Comparison of ENCODE assay signal across 2 cellular contexts in the genomic region with DNA sequence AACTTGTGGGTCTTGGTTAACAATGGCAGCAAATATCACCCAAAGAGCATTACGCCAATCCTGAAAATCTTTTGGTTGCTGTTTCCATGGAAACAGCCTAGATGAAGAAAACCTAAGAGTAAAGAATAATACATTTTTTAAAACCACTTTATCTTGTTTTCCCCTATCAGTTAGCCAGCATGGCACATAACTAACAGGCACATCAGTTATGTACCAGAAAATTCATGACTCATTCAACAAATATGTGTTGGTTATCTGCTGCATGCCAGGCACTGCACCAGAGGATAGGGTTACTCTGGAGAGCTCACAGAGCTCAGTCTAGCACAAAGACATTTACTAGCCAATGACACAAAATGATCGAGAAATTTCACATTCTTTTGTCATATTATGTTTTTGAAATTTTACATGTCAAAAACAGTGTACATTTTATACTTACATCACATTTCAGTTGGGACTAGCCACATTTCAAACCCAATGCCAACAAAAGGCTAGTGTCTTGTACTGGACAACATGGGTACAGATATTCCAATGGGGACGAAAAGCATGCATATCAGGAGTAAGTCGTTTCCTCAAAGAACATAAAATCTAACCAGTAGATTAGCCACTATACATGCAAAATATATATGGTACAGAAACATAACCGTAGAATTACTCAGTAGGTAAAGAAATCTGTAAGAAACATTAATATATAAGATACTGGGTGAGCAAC.
TF ChIP-seq lines count a peak whose summit lies in the region.

No MANE protein-coding gene starts in this region.

TF ChIP-seq in Ishikawa, 13 proteins besides CTCF, POLR2A, EP300 and RAD21:
- TF ChIP-seq TEAD4 (IDR thresholded peaks at IDR 0.05) (peak; percentile 87), CEBPB (IDR thresholded peaks at IDR 0.05) (no peak), TCF12 (IDR thresholded peaks at IDR 0.05; ENCODE audit: low read depth) (no peak), EGR1 (IDR thresholded peaks at IDR 0.05) (no peak), CREB1 (IDR thresholded peaks at IDR 0.05; ENCODE audit: low read depth) (no peak)
- TF ChIP-seq, protein P1, sequence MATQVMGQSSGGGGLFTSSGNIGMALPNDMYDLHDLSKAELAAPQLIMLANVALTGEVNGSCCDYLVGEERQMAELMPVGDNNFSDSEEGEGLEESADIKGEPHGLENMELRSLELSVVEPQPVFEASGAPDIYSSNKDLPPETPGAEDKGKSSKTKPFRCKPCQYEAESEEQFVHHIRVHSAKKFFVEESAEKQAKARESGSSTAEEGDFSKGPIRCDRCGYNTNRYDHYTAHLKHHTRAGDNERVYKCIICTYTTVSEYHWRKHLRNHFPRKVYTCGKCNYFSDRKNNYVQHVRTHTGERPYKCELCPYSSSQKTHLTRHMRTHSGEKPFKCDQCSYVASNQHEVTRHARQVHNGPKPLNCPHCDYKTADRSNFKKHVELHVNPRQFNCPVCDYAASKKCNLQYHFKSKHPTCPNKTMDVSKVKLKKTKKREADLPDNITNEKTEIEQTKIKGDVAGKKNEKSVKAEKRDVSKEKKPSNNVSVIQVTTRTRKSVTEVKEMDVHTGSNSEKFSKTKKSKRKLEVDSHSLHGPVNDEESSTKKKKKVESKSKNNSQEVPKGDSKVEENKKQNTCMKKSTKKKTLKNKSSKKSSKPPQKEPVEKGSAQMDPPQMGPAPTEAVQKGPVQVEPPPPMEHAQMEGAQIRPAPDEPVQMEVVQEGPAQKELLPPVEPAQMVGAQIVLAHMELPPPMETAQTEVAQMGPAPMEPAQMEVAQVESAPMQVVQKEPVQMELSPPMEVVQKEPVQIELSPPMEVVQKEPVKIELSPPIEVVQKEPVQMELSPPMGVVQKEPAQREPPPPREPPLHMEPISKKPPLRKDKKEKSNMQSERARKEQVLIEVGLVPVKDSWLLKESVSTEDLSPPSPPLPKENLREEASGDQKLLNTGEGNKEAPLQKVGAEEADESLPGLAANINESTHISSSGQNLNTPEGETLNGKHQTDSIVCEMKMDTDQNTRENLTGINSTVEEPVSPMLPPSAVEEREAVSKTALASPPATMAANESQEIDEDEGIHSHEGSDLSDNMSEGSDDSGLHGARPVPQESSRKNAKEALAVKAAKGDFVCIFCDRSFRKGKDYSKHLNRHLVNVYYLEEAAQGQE (IDR thresholded peaks at IDR 0.05; ENCODE audit: low read depth) = no peak
- TF ChIP-seq, protein P2, sequence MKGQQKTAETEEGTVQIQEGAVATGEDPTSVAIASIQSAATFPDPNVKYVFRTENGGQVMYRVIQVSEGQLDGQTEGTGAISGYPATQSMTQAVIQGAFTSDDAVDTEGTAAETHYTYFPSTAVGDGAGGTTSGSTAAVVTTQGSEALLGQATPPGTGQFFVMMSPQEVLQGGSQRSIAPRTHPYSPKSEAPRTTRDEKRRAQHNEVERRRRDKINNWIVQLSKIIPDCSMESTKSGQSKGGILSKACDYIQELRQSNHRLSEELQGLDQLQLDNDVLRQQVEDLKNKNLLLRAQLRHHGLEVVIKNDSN (IDR thresholded peaks at IDR 0.05) = no peak
TF ChIP-seq in Ishikawa: peak in this region for 1.

TF ChIP-seq in K562, 482 proteins besides CTCF, POLR2A, EP300 and RAD21 (continues in another document):
- TF ChIP-seq TEAD1 (CRISPR knock-in tag; IDR thresholded peaks at IDR 0.05) (peak; percentile 68 to 69; a peak in 2 of 4 replicates), FOXM1 (IDR thresholded peaks at IDR 0.05; ENCODE audit: low read depth) (no peak), FOXM1 (CRISPR knock-in tag; IDR thresholded peaks at IDR 0.05; ENCODE audit: low read depth) (no peak), TCF3 (CRISPR knock-in tag; IDR thresholded peaks at IDR 0.05) (peak; percentile 35; the same call in 1 of the 2 replicates), TAF9B (IDR thresholded peaks at IDR 0.05; ENCODE audit: partially characterized antibody) (no peak), CXXC5 (CRISPR knock-in tag; IDR thresholded peaks at IDR 0.05) (no peak), DMBX1 (CRISPR knock-in tag; IDR thresholded peaks at IDR 0.05; ENCODE audit: borderline replicate concordance) (no peak), NFYB (IDR thresholded peaks at IDR 0.05; ENCODE audit: extremely low read depth, insufficient read length) (no peak), TEAD4 (IDR thresholded peaks at IDR 0.05; ENCODE audit: low read length) (peak; percentile 82), TEAD4 (CRISPR knock-in tag; IDR thresholded peaks at IDR 0.05; ENCODE audit: borderline replicate concordance) (no peak), MAFF (IDR thresholded peaks at IDR 0.05; ENCODE audit: low read length) (no peak), EZH2 (IDR thresholded peaks at IDR 0.05; ENCODE audit: borderline replicate concordance, low read depth, low read length) (no peak), DPF2 (IDR thresholded peaks at IDR 0.05) (peak; percentile 62; the same call in 1 of the 2 replicates), RFX1 (IDR thresholded peaks at IDR 0.05) (peak; percentile 83), CTBP1 (IDR thresholded peaks at IDR 0.05; ENCODE audit: borderline replicate concordance) (no peak), MTA3 (IDR thresholded peaks at IDR 0.05; ENCODE audit: borderline replicate concordance) (no peak), NCOR1 (IDR thresholded peaks at IDR 0.05) (peak; percentile 46; the same call in 1 of the 2 replicates), CBFA2T2 (conservative IDR thresholded peaks at IDR 0.05) (peak; percentile 67), JUND (IDR thresholded peaks at IDR 0.05; ENCODE audit: borderline replicate concordance, low read depth, low read length) (peak; percentile 88), JUND (tag; IDR thresholded peaks at IDR 0.05; ENCODE audit: borderline replicate concordance, low read depth, low read length) (peak; percentile 53; the same call in 2 of the 3 replicates), SMARCA4 (IDR thresholded peaks at IDR 0.05) (peak; percentile 42; the same call in 1 of the 2 replicates), ZNF316 (IDR thresholded peaks at IDR 0.05) (no peak), FOSL1 (tag; conservative IDR thresholded peaks at IDR 0.05) (peak; percentile 62), MTA1 (IDR thresholded peaks at IDR 0.05; ENCODE audit: borderline replicate concordance) (no peak), FOXA3 (CRISPR knock-in tag; conservative IDR thresholded peaks at IDR 0.05 in 1 of 2, IDR thresholded peaks at IDR 0.05 in 1 of 2) (no peak), SMAD4 (CRISPR knock-in tag; conservative IDR thresholded peaks at IDR 0.05) (no peak), PCBP1 (IDR thresholded peaks at IDR 0.05; ENCODE audit: low read depth, low read length, poor library complexity, severe bottlenecking) (no peak), STAT5A (IDR thresholded peaks at IDR 0.05; ENCODE audit: borderline replicate concordance, low read length) (peak; percentile 28; the same call in 1 of the 2 replicates), ZNF134 (CRISPR knock-in tag; conservative IDR thresholded peaks at IDR 0.05) (no peak), GABPA (tag; conservative IDR thresholded peaks at IDR 0.05; ENCODE audit: low read depth) (no peak), TAL1 (IDR thresholded peaks at IDR 0.05) (peak; percentile 55), CBFA2T3 (IDR thresholded peaks at IDR 0.05) (peak; percentile 79)
- TF ChIP-seq, protein P3, sequence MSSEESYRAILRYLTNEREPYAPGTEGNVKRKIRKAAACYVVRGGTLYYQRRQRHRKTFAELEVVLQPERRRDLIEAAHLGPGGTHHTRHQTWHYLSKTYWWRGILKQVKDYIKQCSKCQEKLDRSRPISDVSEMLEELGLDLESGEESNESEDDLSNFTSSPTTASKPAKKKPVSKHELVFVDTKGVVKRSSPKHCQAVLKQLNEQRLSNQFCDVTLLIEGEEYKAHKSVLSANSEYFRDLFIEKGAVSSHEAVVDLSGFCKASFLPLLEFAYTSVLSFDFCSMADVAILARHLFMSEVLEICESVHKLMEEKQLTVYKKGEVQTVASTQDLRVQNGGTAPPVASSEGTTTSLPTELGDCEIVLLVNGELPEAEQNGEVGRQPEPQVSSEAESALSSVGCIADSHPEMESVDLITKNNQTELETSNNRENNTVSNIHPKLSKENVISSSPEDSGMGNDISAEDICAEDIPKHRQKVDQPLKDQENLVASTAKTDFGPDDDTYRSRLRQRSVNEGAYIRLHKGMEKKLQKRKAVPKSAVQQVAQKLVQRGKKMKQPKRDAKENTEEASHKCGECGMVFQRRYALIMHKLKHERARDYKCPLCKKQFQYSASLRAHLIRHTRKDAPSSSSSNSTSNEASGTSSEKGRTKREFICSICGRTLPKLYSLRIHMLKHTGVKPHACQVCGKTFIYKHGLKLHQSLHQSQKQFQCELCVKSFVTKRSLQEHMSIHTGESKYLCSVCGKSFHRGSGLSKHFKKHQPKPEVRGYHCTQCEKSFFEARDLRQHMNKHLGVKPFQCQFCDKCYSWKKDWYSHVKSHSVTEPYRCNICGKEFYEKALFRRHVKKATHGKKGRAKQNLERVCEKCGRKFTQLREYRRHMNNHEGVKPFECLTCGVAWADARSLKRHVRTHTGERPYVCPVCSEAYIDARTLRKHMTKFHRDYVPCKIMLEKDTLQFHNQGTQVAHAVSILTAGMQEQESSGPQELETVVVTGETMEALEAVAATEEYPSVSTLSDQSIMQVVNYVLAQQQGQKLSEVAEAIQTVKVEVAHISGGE (CRISPR knock-in tag; IDR thresholded peaks at IDR 0.05) = no peak
- TF ChIP-seq, protein P4, sequence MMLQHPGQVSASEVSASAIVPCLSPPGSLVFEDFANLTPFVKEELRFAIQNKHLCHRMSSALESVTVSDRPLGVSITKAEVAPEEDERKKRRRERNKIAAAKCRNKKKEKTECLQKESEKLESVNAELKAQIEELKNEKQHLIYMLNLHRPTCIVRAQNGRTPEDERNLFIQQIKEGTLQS (IDR thresholded peaks at IDR 0.05) = peak; percentile 72
- TF ChIP-seq, protein P4 (CRISPR knock-in tag; conservative IDR thresholded peaks at IDR 0.05) = no peak
- TF ChIP-seq, protein P5, sequence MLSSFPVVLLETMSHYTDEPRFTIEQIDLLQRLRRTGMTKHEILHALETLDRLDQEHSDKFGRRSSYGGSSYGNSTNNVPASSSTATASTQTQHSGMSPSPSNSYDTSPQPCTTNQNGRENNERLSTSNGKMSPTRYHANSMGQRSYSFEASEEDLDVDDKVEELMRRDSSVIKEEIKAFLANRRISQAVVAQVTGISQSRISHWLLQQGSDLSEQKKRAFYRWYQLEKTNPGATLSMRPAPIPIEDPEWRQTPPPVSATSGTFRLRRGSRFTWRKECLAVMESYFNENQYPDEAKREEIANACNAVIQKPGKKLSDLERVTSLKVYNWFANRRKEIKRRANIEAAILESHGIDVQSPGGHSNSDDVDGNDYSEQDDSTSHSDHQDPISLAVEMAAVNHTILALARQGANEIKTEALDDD (IDR thresholded peaks at IDR 0.05) = peak; percentile 67; the same call in 1 of the 2 replicates
